10 cellular contexts compared by ENCODE assay signal in genomic region chr20:33518071-33518470, GRCh38. TPM values are rescaled to one million over a fixed set of nuclear protein-coding genes. Genes with fewer than 3 reads are reported as not detected.
DNase-seq lines count a peak whose midpoint lies in the region; ATAC-seq lines count a peak whose summit lies in the region.
"Had no signal": no experiment of that assay in that cellular context is flagged by ENCODE, and none has a peak within 500 bp of the region (broad histone marks: within the 10 kb centered on the region; RNA-seq: fewer than 3 reads in every experiment).

No MANE protein-coding gene starts in this region.

- peaks cover 16% of the 10 kb centered on the region for H3K4me1 Mint-ChIP-seq in activated T-cell treated with anti-CD3 and anti-CD28 coated beads, Interleukin-2, amount 50 U/mL, for 4 hours (ENCODE audit: low read depth)

- no peaks in the 10 kb centered on the region for H3K9me3 Mint-ChIP-seq in activated T-cell treated with anti-CD3 and anti-CD28 coated beads, Interleukin-2, amount 50 U/mL, for 4 hours

- no peaks in the 10 kb centered on the region for H3K4me1 ChIP-seq in adipocyte (ENCODE audit: control insufficient read depth, insufficient read depth, low read length)

- DNase-seq in A172 (ENCODE audit: low spot score): peak; percentile 90
- peak; percentile 69 for DNase-seq in HCEC 1CT
- DNase-seq in adipocyte (ENCODE audit: low read depth): peak; percentile 70
- peak; percentile 51 for DNase-seq in glomerular endothelial cell (ENCODE audit: extremely low read depth, low read depth, low spot score)
- DNase-seq in T-helper 1 cell: no peak
- DNase-seq in NCI-H2107 (lab: John Stamatoyannopoulos, UW): no peak
- DNase-seq in activated T-cell treated with anti-CD3 and anti-CD28 coated beads, Interleukin-2, amount 50 U/mL, for 4 hours: no peak
- DNase-seq: NCI-H1417, upper lobe of left lung had no signal

- H3K27me3 ChIP-seq in adipocyte (replicated peaks; ENCODE audit: control insufficient read depth, insufficient read depth, low read length): no peaks in the 10 kb centered on the region
- H3K27me3 ChIP-seq: upper lobe of left lung had no signal

- no peaks in the 10 kb centered on the region for H3K27me3 Mint-ChIP-seq in activated T-cell treated with anti-CD3 and anti-CD28 coated beads, Interleukin-2, amount 50 U/mL, for 4 hours (ENCODE audit: low read depth)

- H3K9ac ChIP-seq in adipocyte (ENCODE audit: low read length): no peak overlapping the region

- H3K9me3 ChIP-seq in adipocyte (ENCODE audit: control insufficient read depth, low read length): no peaks in the 10 kb centered on the region
- H3K9me3 ChIP-seq: upper lobe of left lung had no signal

- no peaks in the 10 kb centered on the region for H3K36me3 ChIP-seq in adipocyte (ENCODE audit: control insufficient read depth, insufficient read depth, low read length, severe bottlenecking)
- H3K36me3 ChIP-seq: upper lobe of left lung had no signal

- H3K4me3 Mint-ChIP-seq in activated T-cell treated with anti-CD3 and anti-CD28 coated beads, Interleukin-2, amount 50 U/mL, for 4 hours: no peak overlapping the region

- H3K36me3 Mint-ChIP-seq in activated T-cell treated with anti-CD3 and anti-CD28 coated beads, Interleukin-2, amount 50 U/mL, for 4 hours (ENCODE audit: insufficient read depth): peaks cover 3% of the 10 kb centered on the region

- no peak overlapping the region for H3K4me3 ChIP-seq in adipocyte (ENCODE audit: low read length)
- H3K4me3 ChIP-seq: upper lobe of left lung had no signal

- no peak for ATAC-seq in HG02840 (IDR thresholded peaks at IDR 0.05; ENCODE audit: low FRiP score, unreplicated experiment)
- ATAC-seq in activated T-cell treated with anti-CD3 and anti-CD28 coated beads, Interleukin-2, amount 50 U/mL, for 4 hours: no peak

RNA-seq across cellular contexts. Expression of gene CBFA2T2, which starts 28.2 kb away (rescaled TPM):
- total RNA-seq in A172 (2014; rRNA removed; shearing (Covaris generic)): 6.7 and 10.1 TPM in 2 replicates
- 11.1 and 14.9 TPM in 2 replicates for total RNA-seq in glomerular endothelial cell
- 1 to 10 TPM; 6.6 to 7.9 (median 7.5) TPM for total RNA-seq in activated T-cell treated with anti-CD3 and anti-CD28 coated beads, Interleukin-2, amount 50 U/mL, for 4 hours

Comparison
In these comparisons a context has a peak if more than half of its experiments do, and no peak if none do; other contexts are left out.
1. DNase-seq: peak in A172 (single experiment), HCEC 1CT (single experiment), adipocyte (single experiment) and glomerular endothelial cell (single experiment); none in T-helper 1 cell (0 of 5), NCI-H2107 (single experiment) and activated T-cell treated with anti-CD3 and anti-CD28 coated beads, Interleukin-2, amount 50 U/mL, for 4 hours (single experiment).